Comparison of ENCODE assay signal across 7 cellular contexts in the genomic region with DNA sequence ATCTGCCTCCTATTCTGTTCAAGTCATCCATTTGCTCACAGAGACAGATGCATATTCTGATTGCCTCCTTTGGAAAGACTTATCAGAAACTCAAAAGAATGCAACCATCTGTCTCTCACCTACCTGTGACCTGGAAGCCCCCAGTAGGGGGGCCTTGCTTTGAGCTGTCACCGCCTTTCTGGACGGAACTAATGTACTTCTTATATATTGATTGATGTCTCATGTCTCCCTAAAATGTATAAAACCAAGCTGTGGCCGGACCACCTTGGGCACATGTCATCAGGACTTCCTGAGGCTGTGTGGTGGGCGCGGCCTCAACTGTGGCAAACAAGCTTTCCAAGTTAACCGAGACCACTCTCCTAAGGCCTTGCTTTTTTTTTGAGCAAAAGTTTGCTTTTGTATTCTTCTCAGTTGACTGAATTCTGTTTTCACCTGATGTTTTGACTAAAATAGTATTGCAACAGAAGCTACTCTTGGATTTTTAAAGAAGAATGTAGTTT.
A peak's percentile ranks its signal among the peaks of the same experiment; 100 is the strongest.
DNase-seq lines count a peak whose midpoint lies in the region; ATAC-seq, FAIRE-seq and TF ChIP-seq lines count a peak whose summit lies in the region.
"Not testable (repeated sequence)": the region's sequence is repeated elsewhere in the genome, so short reads cannot be mapped to it uniquely, and the experiment has no call there.

No MANE protein-coding gene starts in this region.

- H3K27me3 ChIP-seq in HUES6 (ENCODE audit: control insufficient read depth, insufficient read depth, low read length); OCI-LY1 (ENCODE audit: insufficient read depth, low read length); H1 (replicated peaks in 1 of 4; ENCODE audit: control insufficient read depth in 3 of 4, extremely low read depth in 1 of 4, insufficient read depth in 3 of 4, low read length in 3 of 4); iPS-20b (ENCODE audit: insufficient read depth, low read length): not testable (repeated sequence)

- H3K4me3 ChIP-seq in HUES6 (ENCODE audit: low read depth, low read length) (peak overlapping the region; percentile 43), H1 (ENCODE audit: extremely low read depth in 1 of 4, insufficient read depth in 2 of 4, low read depth in 3 of 4, low read length in 4 of 4) (peak overlapping the region in 1 of 4 experiments; percentile 44; a peak in 1 of 8 replicates), iPS-20b (ENCODE audit: low read length) (peak overlapping the region; percentile 56)
- not testable (repeated sequence) for H3K4me3 ChIP-seq in OCI-LY1 (ENCODE audit: low read depth, low read length, poor library complexity, severe bottlenecking)

- H3K27ac Mint-ChIP-seq in T-helper 17 cell (peak overlapping the region; percentile 9), type B pancreatic cell (peak overlapping the region; percentile 76)

- H3K4me1 Mint-ChIP-seq in T-helper 17 cell = not testable (repeated sequence)
- H3K4me1 Mint-ChIP-seq in type B pancreatic cell (ENCODE audit: unreplicated experiment) = peaks cover 27% of the 10 kb centered on the region

- H3F3A ChIP-seq in OCI-LY1 (ENCODE audit: insufficient read depth, low read length) = not testable (repeated sequence)

- H3K23me2 ChIP-seq in H1 (ENCODE audit: low read depth, low read length) = not testable (repeated sequence)

- H3K36me3 Mint-ChIP-seq in T-helper 17 cell (ENCODE audit: low read depth); type B pancreatic cell: not testable (repeated sequence)

- not testable (repeated sequence) for H2BK120ac ChIP-seq in H1 (replicated peaks; ENCODE audit: low read depth, low read length)

- POLR2A ChIA-PET in H1 (lab: Charles Lee; ENCODE audit: partially characterized antibody) = interaction anchor here (1.7 kb wide), 1 partner anchor 34 kb away, joined by 5 read pairs; no protein-coding TSS in a partner anchor

- not testable (repeated sequence) for H4K5ac ChIP-seq in H1 (ENCODE audit: insufficient read length, low read depth, low read length)

- not testable (repeated sequence) for H3K9me3 Mint-ChIP-seq in type B pancreatic cell

- not testable (repeated sequence) for TF ChIP-seq POLR2A in GM12891 (IDR thresholded peaks at IDR 0.05; ENCODE audit: low read depth, low read length); H1 (IDR thresholded peaks at IDR 0.05; ENCODE audit: control extremely low read depth in 1 of 2, low read depth in 2 of 2, low read length in 2 of 2)

- TF ChIP-seq RAD21 in H1 (IDR thresholded peaks at IDR 0.05 in 1 of 2, conservative IDR thresholded peaks at IDR 0.05 in 1 of 2; ENCODE audit: low read depth in 2 of 2, low read length in 2 of 2) = not testable (repeated sequence)

- H2BK5ac ChIP-seq in H1 (ENCODE audit: low read depth, low read length) = peak overlapping the region; percentile 76; the same call in 1 of the 2 replicates

- not testable (repeated sequence) for H4K91ac ChIP-seq in H1 (replicated peaks; ENCODE audit: insufficient read length, low read length)

- H3K4me1 ChIP-seq in HUES6 (ENCODE audit: control insufficient read depth, insufficient read depth, low read length) (peaks cover 45% of the 10 kb centered on the region), OCI-LY1 (ENCODE audit: insufficient read depth, low read length, severe bottlenecking) (peaks cover 52% of the 10 kb centered on the region), H1 (replicated peaks in 1 of 4; ENCODE audit: control insufficient read depth in 3 of 4, insufficient read depth in 4 of 4, low read length in 3 of 4) (peaks cover 0 to 15% (median 9%) of the 10 kb centered on the region in 4 experiments; a peak in 5 of 7 replicates), iPS-20b (ENCODE audit: insufficient read depth, low read length) (peaks cover 43% of the 10 kb centered on the region; the same call in 1 of the 2 replicates)

- peak overlapping the region; percentile 68; the same call in 1 of the 2 replicates for H2BK12ac ChIP-seq in H1 (ENCODE audit: low read depth, low read length)

- H3K4me2 ChIP-seq in OCI-LY1 (ENCODE audit: low read length) = not testable (repeated sequence)
- H3K4me2 ChIP-seq in H1 (ENCODE audit: insufficient read depth in 1 of 2, low read depth in 2 of 2, low read length in 2 of 2) = peak overlapping the region; percentile 56 to 86

- 0 out of 2 replicates have a peak overlapping the region, but pooled peaks have one; percentile 61 for H2BK20ac ChIP-seq in H1 (ENCODE audit: low read length)

- not testable (repeated sequence) for TF ChIP-seq CTCF in OCI-LY1 (IDR thresholded peaks at IDR 0.05; ENCODE audit: low read length); H1 (IDR thresholded peaks at IDR 0.05; ENCODE audit: control extremely low read depth in 1 of 3, insufficient read depth in 1 of 3, low read depth in 1 of 3, low read length in 3 of 3); type B pancreatic cell (conservative IDR thresholded peaks at IDR 0.05)

- not testable (repeated sequence) for H2AK5ac ChIP-seq in H1 (ENCODE audit: low read depth, low read length)

- not testable (repeated sequence) for H3K56ac ChIP-seq in H1 (replicated peaks; ENCODE audit: insufficient read length, low read depth, low read length)

- not testable (repeated sequence) for TF ChIP-seq EP300 in H1 (IDR thresholded peaks at IDR 0.05; ENCODE audit: borderline replicate concordance in 1 of 2, low read depth in 2 of 2, low read length in 2 of 2)

- H3K18ac ChIP-seq in H1 (ENCODE audit: extremely low read depth, low read length) = not testable (repeated sequence)

- H3K36me3 ChIP-seq in HUES6 (ENCODE audit: control insufficient read depth, insufficient read depth, low read length); OCI-LY1 (ENCODE audit: insufficient read depth, low read length); H1 (ENCODE audit: control insufficient read depth in 2 of 4, insufficient read depth in 4 of 4, low read length in 3 of 4); iPS-20b (ENCODE audit: insufficient read depth, low read depth, low read length): not testable (repeated sequence)

- not testable (repeated sequence) for DNase-seq in GM12891 (ENCODE audit: insufficient read length, low spot score); T-helper 17 cell; H1 (ENCODE audit: low read depth in 1 of 2, low spot score in 2 of 2); type B pancreatic cell (ENCODE audit: extremely low spot score, unreplicated experiment)

- H2BK15ac ChIP-seq in H1 (ENCODE audit: low read length) = not testable (repeated sequence)

- H3K14ac ChIP-seq in H1 (ENCODE audit: insufficient read length) = not testable (repeated sequence)

- H2AFZ ChIP-seq in OCI-LY1 (ENCODE audit: low read length) = 0 out of 2 replicates have a peak overlapping the region, but pooled peaks have one; percentile 89
- not testable (repeated sequence) for H2AFZ ChIP-seq in H1 (ENCODE audit: low read length)

- H3K9me3 ChIP-seq in HUES6 (ENCODE audit: control insufficient read depth, insufficient read depth, low read depth, low read length); OCI-LY1 (ENCODE audit: low read length); T-helper 17 cell (ENCODE audit: control insufficient read depth, low read length, poor library complexity, severe bottlenecking); H1 (ENCODE audit: insufficient read depth in 2 of 2, low read depth in 1 of 2, low read length in 1 of 2); iPS-20b (ENCODE audit: insufficient read depth, low read depth, low read length): not testable (repeated sequence)

- not testable (repeated sequence) for H3K23ac ChIP-seq in H1 (ENCODE audit: insufficient read length)

- H3K79me1 ChIP-seq in H1 (ENCODE audit: low read depth, low read length) = not testable (repeated sequence)

- H4K20me1 ChIP-seq in OCI-LY1 (ENCODE audit: insufficient read depth, low read length); H1 (replicated peaks in 1 of 2; ENCODE audit: control insufficient read depth in 1 of 2, insufficient read depth in 2 of 2, low read length in 2 of 2): not testable (repeated sequence)

- not testable (repeated sequence) for H3K27me3 Mint-ChIP-seq in T-helper 17 cell, type B pancreatic cell

- 0 out of 2 replicates have a peak overlapping the region, but pooled peaks have one; percentile 51 for H4K8ac ChIP-seq in H1 (ENCODE audit: extremely low read depth, insufficient read depth, low read length)

- CTCF ChIA-PET in H1 (lab: Charles Lee; ENCODE audit: partially characterized antibody) = interaction anchor here (0.6 to 1.4 kb wide), 2 partner anchors 67 to 81 kb away, joined by 3 to 4 read pairs; no protein-coding TSS in a partner anchor

- not testable (repeated sequence) for H3K9me2 ChIP-seq in OCI-LY1 (ENCODE audit: low read depth, low read length)

- ATAC-seq in T-helper 17 cell = not testable (repeated sequence)

- H3K4me3 Mint-ChIP-seq in T-helper 17 cell = not testable (repeated sequence)
- H3K4me3 Mint-ChIP-seq in type B pancreatic cell = peak overlapping the region; percentile 40

- peak; percentile 41 for FAIRE-seq in GM12891 (lab: Jason Lieb, UNC)
- FAIRE-seq in H1 (lab: Jason Lieb, UNC) = not testable (repeated sequence)

- H3K4ac ChIP-seq in H1 (replicated peaks; ENCODE audit: insufficient read length, low read depth, low read length) = not testable (repeated sequence)

- H3K27ac ChIP-seq in HUES6 (ENCODE audit: low read depth, low read length) = peak overlapping the region; percentile 99
- H3K27ac ChIP-seq in OCI-LY1 (ENCODE audit: low read depth, low read length, poor library complexity, severe bottlenecking) = peak overlapping the region; percentile 90
- H3K27ac ChIP-seq in H1 (ENCODE audit: low read depth, low read length) = not testable (repeated sequence)
- peak overlapping the region; percentile 89 for H3K27ac ChIP-seq in iPS-20b (ENCODE audit: low read length)

- H3K9ac ChIP-seq in HUES6 (ENCODE audit: low read length) (peak overlapping the region; percentile 93), iPS-20b (ENCODE audit: low read depth, low read length) (peak overlapping the region; percentile 63)
- not testable (repeated sequence) for H3K9ac ChIP-seq in OCI-LY1 (ENCODE audit: low read length); H1 (replicated peaks in 1 of 4; ENCODE audit: extremely low read depth in 1 of 4, low read depth in 3 of 4, low read length in 3 of 4)

- H3K79me2 ChIP-seq in OCI-LY1 (ENCODE audit: insufficient read depth, low read length); H1 (ENCODE audit: control insufficient read depth in 1 of 2, insufficient read depth in 2 of 2, low read length in 2 of 2): not testable (repeated sequence)

- 32% methylated on average over 6 of the region's 6 CpGs; no CpG with 5 or more reads in 1 of the 2 experiments for WGBS in H1 (ENCODE audit: extremely low coverage in 1 of 2, insufficient coverage in 1 of 2, insufficient read length in 1 of 2, insufficient replicate concordance in 2 of 2, low coverage in 1 of 2, low lambda C conversion rate in 2 of 2, missing lambda C conversion rate in 1 of 2), 2 experiments
